ENCODE assay signal across 27 cellular contexts in the genomic region with DNA sequence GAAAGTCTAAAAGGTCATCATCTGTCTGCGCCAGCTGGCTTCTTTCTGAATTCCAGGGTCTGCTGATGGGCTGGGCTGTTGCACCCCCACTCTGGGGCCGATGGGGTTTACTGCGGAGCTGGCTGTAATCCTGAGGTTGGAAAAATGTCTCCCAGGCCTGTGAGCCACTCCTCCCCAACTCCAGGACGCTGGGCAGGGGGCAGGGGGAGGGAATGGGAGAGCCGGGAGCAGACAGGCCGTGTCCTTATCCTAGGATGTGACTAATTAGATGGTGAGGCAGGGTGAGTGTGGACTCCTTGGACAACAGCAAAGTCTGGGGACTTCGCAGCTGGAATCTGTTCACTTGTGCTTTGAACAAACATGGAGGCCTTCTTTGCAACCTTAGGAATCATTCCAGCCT. TPM values are rescaled to one million over a fixed set of nuclear protein-coding genes. Genes with fewer than 3 reads are reported as not detected.
DNase-seq lines count a peak whose midpoint lies in the region; FAIRE-seq and TF ChIP-seq lines count a peak whose summit lies in the region.
"Had no signal": no experiment of that assay in that cellular context is flagged by ENCODE, and none has a peak within 500 bp of the region (broad histone marks: within the 10 kb centered on the region; RNA-seq: fewer than 3 reads in every experiment).

No MANE protein-coding gene starts in this region.

- H4K20me1 ChIP-seq in astrocyte (ENCODE audit: insufficient read depth, low read length) (no peaks in the 10 kb centered on the region), osteoblast (ENCODE audit: insufficient read depth, low read length) (no peaks in the 10 kb centered on the region), OCI-LY7 (ENCODE audit: insufficient read depth, low read length) (no peaks in the 10 kb centered on the region)

- no peak overlapping the region for H3K4me3 ChIP-seq in HUES6 (ENCODE audit: low read depth, low read length)
- H3K4me3 ChIP-seq in astrocyte (ENCODE audit: insufficient read depth, low read depth, low read length) = no peak overlapping the region
- no peak overlapping the region for H3K4me3 ChIP-seq in osteoblast (ENCODE audit: insufficient read depth, low read length)
- H3K4me3 ChIP-seq in OCI-LY7 (ENCODE audit: low read depth, low read length, poor library complexity, severe bottlenecking) = no peak overlapping the region
- H3K4me3 ChIP-seq: heart left ventricle, SJCRH30, transverse colon had no signal

- POLR2A ChIA-PET in OCI-LY7 (lab: Charles Lee) = no interaction called here

- TF ChIP-seq CTCF in astrocyte (IDR thresholded peaks at IDR 0.05; ENCODE audit: insufficient read depth, low read depth, low read length) (no peak), osteoblast (IDR thresholded peaks at IDR 0.05; ENCODE audit: extremely low read depth, low read depth, low read length) (no peak), OCI-LY7 (conservative IDR thresholded peaks at IDR 0.05; ENCODE audit: low read length) (no peak)

- H3K9ac ChIP-seq in HUES6 (ENCODE audit: low read length) = no peak overlapping the region
- H3K9ac ChIP-seq in astrocyte (ENCODE audit: low read length) = no peak overlapping the region
- H3K9ac ChIP-seq: parathyroid adenoma had no signal

- peaks cover 4% of the 10 kb centered on the region for H3K36me3 Mint-ChIP-seq in astrocyte (ENCODE audit: low read depth, unreplicated experiment)
- H3K36me3 Mint-ChIP-seq: CD8-positive, alpha-beta T cell had no signal

- FAIRE-seq in astrocyte (lab: Jason Lieb, UNC) = no peak
- FAIRE-seq: GM12892 had no signal

- DNase-seq in astrocyte (ENCODE audit: low read depth) (peak; percentile 42), cardiac septum (ENCODE audit: low spot score) (peak; percentile 63), osteoblast (ENCODE audit: insufficient read length, low spot score, missing footprints) (peak; percentile 94), NCI-H2227 treated with DMSO at 0.1 percent for 48 hours (lab: John Stamatoyannopoulos, UW) (no peak), OCI-LY7 (ENCODE audit: low spot score) (no peak), DMS 273 treated with DMSO at 0.1 percent for 48 hours (lab: John Stamatoyannopoulos, UW) (no peak)
- DNase-seq: activated CD4-positive, alpha-beta T cell treated with anti-CD3 and anti-CD28 coated beads for 4 hours; activated gamma-delta T cell treated with Interleukin-2 at 50 U/mL for 16 hours; amygdala; CD8-positive, alpha-beta T cell; DMS79; effector CD8-positive, alpha-beta T cell; GOT3; KBM-7; naive thymus-derived CD8-positive, alpha-beta T cell; NCI-H1436 treated with DMSO at 0.1 percent for 48 hours; NCI-H2171 treated with DMSO at 0.1 percent for 48 hours; NCI-H748 treated with DMSO at 0.1 percent for 48 hours; SJCRH30; stimulated activated CD4-positive, alpha-beta T cell treated with anti-CD3 and anti-CD28 coated beads, Interleukin-1b, Interleukin-23, amount 100 ng/mL, for 48 hours; stimulated activated naive CD8-positive, alpha-beta T cell treated with anti-CD3 and anti-CD28 coated beads, Interleukin-15, Interleukin-2, amounts not matched to agents 100 U/mL and 50 U/mL, for 24 hours; transverse colon had no signal

- peaks cover 14% of the 10 kb centered on the region for H3K4me1 Mint-ChIP-seq in astrocyte (ENCODE audit: low read depth, unreplicated experiment)

- H3K4me3 Mint-ChIP-seq in astrocyte (ENCODE audit: unreplicated experiment) = no peak overlapping the region
- H3K4me3 Mint-ChIP-seq: CD8-positive, alpha-beta T cell; naive thymus-derived CD8-positive, alpha-beta T cell; T-helper 1 cell treated with Interleukin-12 subunit alpha and Interleukin-12 subunit beta and Interleukin-4 antibody, amounts not matched to agents 30 μg/mL and 1 μg/mL, for 36 hours had no signal

- H3K9me3 Mint-ChIP-seq in astrocyte (ENCODE audit: unreplicated experiment) = peaks cover 20% of the 10 kb centered on the region

- H3K79me2 ChIP-seq in astrocyte (ENCODE audit: insufficient read depth, low read length) = no peaks in the 10 kb centered on the region
- H3K79me2 ChIP-seq in osteoblast (ENCODE audit: insufficient read depth, low read length) = no peaks in the 10 kb centered on the region
- no peaks in the 10 kb centered on the region for H3K79me2 ChIP-seq in OCI-LY7 (ENCODE audit: insufficient read depth, low read depth, low read length)
- H3K79me2 ChIP-seq: parathyroid adenoma had no signal

- no peaks in the 10 kb centered on the region for H3K9me2 ChIP-seq in OCI-LY7 (ENCODE audit: insufficient read depth, low read length)

- H2AFZ ChIP-seq in astrocyte (ENCODE audit: low read depth, low read length) = no peak overlapping the region
- H2AFZ ChIP-seq in osteoblast (ENCODE audit: low read length) = peak overlapping the region; percentile 39
- no peak overlapping the region for H2AFZ ChIP-seq in OCI-LY7 (ENCODE audit: low read length)
- H2AFZ ChIP-seq: parathyroid adenoma had no signal

- peak overlapping the region; percentile 58 for H3K27ac Mint-ChIP-seq in astrocyte (ENCODE audit: unreplicated experiment)
- H3K27ac Mint-ChIP-seq: CD8-positive, alpha-beta T cell; naive thymus-derived CD8-positive, alpha-beta T cell; T-helper 1 cell treated with Interleukin-12 subunit alpha and Interleukin-12 subunit beta and Interleukin-4 antibody, amounts not matched to agents 30 μg/mL and 1 μg/mL, for 36 hours had no signal

- H3K27ac ChIP-seq in HUES6 (ENCODE audit: low read depth, low read length) (peak overlapping the region; percentile 12; the same call in 1 of the 2 replicates), astrocyte (ENCODE audit: low read depth, low read length) (no peak overlapping the region), osteoblast (ENCODE audit: low read depth, low read length) (peak overlapping the region; percentile 51), OCI-LY7 (ENCODE audit: low read depth, low read length, poor library complexity, severe bottlenecking) (no peak overlapping the region)
- H3K27ac ChIP-seq: heart left ventricle, parathyroid adenoma, SJCRH30, transverse colon had no signal

- no TSS peak for BruUV-seq in OCI-LY7 (replicated peaks; lab: Mats Ljungman, UMichigan)

- CTCF ChIA-PET in OCI-LY7 (lab: Charles Lee; ENCODE audit: unreplicated experiment) = no interaction called here

- peak overlapping the region; percentile 2 for H3K4me2 ChIP-seq in astrocyte (ENCODE audit: low read length)
- H3K4me2 ChIP-seq in osteoblast (ENCODE audit: insufficient read depth, low read length) = no peak overlapping the region
- no peak overlapping the region for H3K4me2 ChIP-seq in OCI-LY7 (ENCODE audit: low read length)

- H3K27me3 Mint-ChIP-seq in astrocyte (ENCODE audit: low read depth, unreplicated experiment) = peaks cover 2% of the 10 kb centered on the region

- intact Hi-C loops in cardiac septum (cut with DNase I) (no loop called here), OCI-LY7 (cut with micrococcal nuclease; ENCODE audit: unreplicated experiment) (no loop called here)

- peaks cover 20% of the 10 kb centered on the region; the same call in 1 of the 2 replicates for H3K4me1 ChIP-seq in HUES6 (ENCODE audit: control insufficient read depth, insufficient read depth, low read length)
- H3K4me1 ChIP-seq in astrocyte (ENCODE audit: insufficient read depth, low read length) = peaks cover 31% of the 10 kb centered on the region
- H3K4me1 ChIP-seq in osteoblast (ENCODE audit: insufficient read depth, low read length) = peaks cover 50% of the 10 kb centered on the region
- H3K4me1 ChIP-seq in OCI-LY7 (ENCODE audit: insufficient read depth, low read length, poor library complexity, severe bottlenecking) = peaks cover 8% of the 10 kb centered on the region
- H3K4me1 ChIP-seq: parathyroid adenoma had no signal

- H3K9me3 ChIP-seq in HUES6 (ENCODE audit: control insufficient read depth, insufficient read depth, low read depth, low read length) (peaks cover 14% of the 10 kb centered on the region), astrocyte (ENCODE audit: insufficient read depth, low read depth, low read length) (no peaks in the 10 kb centered on the region), osteoblast (ENCODE audit: low read depth, low read length) (peaks cover 4% of the 10 kb centered on the region), OCI-LY7 (ENCODE audit: low read length) (peaks cover 9% of the 10 kb centered on the region; the same call in 1 of the 2 replicates)
- H3K9me3 ChIP-seq: SJCRH30, transverse colon had no signal

- no peaks in the 10 kb centered on the region for H3K27me3 ChIP-seq in HUES6 (ENCODE audit: control insufficient read depth, insufficient read depth, low read length)
- no peaks in the 10 kb centered on the region for H3K27me3 ChIP-seq in astrocyte (ENCODE audit: insufficient read depth, low read length)
- no peaks in the 10 kb centered on the region for H3K27me3 ChIP-seq in osteoblast (ENCODE audit: insufficient read depth, low read length)
- H3K27me3 ChIP-seq: heart left ventricle, SJCRH30, transverse colon had no signal

- H3K36me3 ChIP-seq in HUES6 (ENCODE audit: control insufficient read depth, insufficient read depth, low read length) (no peaks in the 10 kb centered on the region), astrocyte (ENCODE audit: insufficient read depth, low read length) (no peaks in the 10 kb centered on the region), osteoblast (ENCODE audit: insufficient read depth, low read length) (no peaks in the 10 kb centered on the region), OCI-LY7 (ENCODE audit: insufficient read depth, low read length) (no peaks in the 10 kb centered on the region)
- H3K36me3 ChIP-seq: heart left ventricle, SJCRH30, transverse colon had no signal

RNA-seq across cellular contexts. Expression of gene LRRC32, which starts 48.7 kb away (rescaled TPM):
- 24.4 and 43.7 TPM in 2 replicates for total RNA-seq in astrocyte
- total RNA-seq in cardiac septum = 33.5 TPM
- 37.6 and 41.3 TPM in 2 replicates for total RNA-seq in osteoblast
- total RNA-seq in OCI-LY7 (2014; rRNA removed; shearing (Covaris generic)) = 5.4 and 5.5 TPM in 2 replicates
- total RNA-seq in OCI-LY7 (2022) = 15.0 and 25.3 TPM in 2 replicates

Comparison
In these comparisons a context has a peak if more than half of its experiments do, and no peak if none do; other contexts are left out.
1. H3K27ac ChIP-seq: peak in HUES6 (single experiment) and osteoblast (single experiment); none in astrocyte (single experiment) and OCI-LY7 (single experiment).
2. DNase-seq: peak in astrocyte (single experiment), cardiac septum (single experiment) and osteoblast (single experiment); none in NCI-H2227 treated with DMSO at 0.1 percent for 48 hours (single experiment), OCI-LY7 (single experiment) and DMS 273 treated with DMSO at 0.1 percent for 48 hours (single experiment).